In the genomic region with DNA sequence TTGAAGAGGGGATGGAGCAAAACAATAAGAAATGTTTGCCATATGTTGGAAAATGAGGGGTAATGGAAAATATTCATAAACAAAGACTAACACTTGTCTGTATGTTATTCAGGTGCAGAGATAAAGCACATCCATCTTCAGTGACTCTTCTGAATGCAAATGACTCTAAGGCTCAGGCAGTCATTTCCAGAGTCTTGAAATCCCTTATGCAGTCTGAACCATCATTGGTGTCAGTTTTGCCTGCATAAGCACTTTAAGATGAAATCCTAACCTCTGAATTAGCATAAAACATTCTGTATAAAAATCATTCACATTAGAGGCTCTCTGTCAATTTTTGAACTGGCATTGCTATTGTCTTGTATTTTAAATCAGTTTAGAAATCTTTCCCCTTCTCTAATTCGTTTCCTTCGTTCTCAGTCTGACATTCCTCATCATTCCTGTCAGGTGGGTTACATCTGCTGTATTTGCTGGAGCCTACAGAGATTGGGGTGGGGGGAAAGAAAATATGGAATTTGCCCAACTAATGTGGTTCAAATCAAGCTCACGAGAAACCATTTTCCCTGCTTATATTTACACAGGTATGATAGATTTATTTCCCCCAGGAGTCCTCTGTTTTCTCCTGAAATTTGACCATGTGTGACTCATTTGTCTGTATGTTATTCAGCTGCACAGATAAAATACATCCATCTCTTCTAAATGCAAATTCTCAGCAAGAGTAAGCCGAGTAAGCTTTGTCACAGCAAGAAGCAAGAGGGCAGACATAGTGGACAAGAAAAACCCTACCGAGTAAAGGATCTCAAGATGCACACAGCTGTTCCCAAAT, we compare ENCODE assay signal across 20 cellular contexts.
"Had no signal": no experiment of that assay in that cellular context is flagged by ENCODE, and none has a peak within 500 bp of the region (broad histone marks: within the 10 kb centered on the region; RNA-seq: fewer than 3 reads in every experiment).

No MANE protein-coding gene starts in this region.

- H3K27me3 ChIP-seq: cardiac muscle cell, gastrocnemius medialis, tibial nerve had no signal

- FAIRE-seq: keratinocyte, urothelium cell line had no signal

- DNase-seq: activated CD4-positive, alpha-beta T cell treated with anti-CD3 and anti-CD28 coated beads for 1 hour; activated CD4-positive, alpha-beta T cell treated with anti-CD3 and anti-CD28 coated beads, Interleukin-2, amount 50 U/mL, for 48 hours; activated gamma-delta T cell; activated T-cell treated with anti-CD3 and anti-CD28 coated beads, Interleukin-2, amount 50 U/mL, for 24 hours; amygdala; effector CD8-positive, alpha-beta T cell; gastrocnemius medialis; head of caudate nucleus; nephron progenitor cell; occipital lobe; retina; stimulated activated naive CD4-positive, alpha-beta T cell; T-helper 2 cell; WERI-Rb-1 had no signal

- H3K4me3 ChIP-seq: cardiac muscle cell, gastrocnemius medialis, lung, tibial nerve had no signal

- H3K4me1 ChIP-seq: gastrocnemius medialis, tibial nerve had no signal

- ATAC-seq: esophagus mucosa, gastrocnemius medialis had no signal

- H3K9me3 ChIP-seq: gastrocnemius medialis, tibial nerve had no signal

- H3K36me3 ChIP-seq: cardiac muscle cell, gastrocnemius medialis, tibial nerve, WERI-Rb-1 had no signal

- H3K27ac ChIP-seq: cardiac muscle cell, gastrocnemius medialis, tibial nerve, WERI-Rb-1 had no signal
